In genomic region chr3:106290304-106290997, GRCh38 we compare ENCODE assay signal across 13 cellular contexts.
"Had no signal": no experiment of that assay in that cellular context is flagged by ENCODE, and none has a peak within 500 bp of the region (broad histone marks: within the 10 kb centered on the region; RNA-seq: fewer than 3 reads in every experiment).

No MANE protein-coding gene starts in this region.

- H3K27ac ChIP-seq: gastrocnemius medialis, heart left ventricle, lower lobe of right lung, neural progenitor cell, right lobe of liver, thoracic aorta had no signal

- ATAC-seq: gastrocnemius medialis, heart left ventricle, right lobe of liver had no signal

- H3K36me3 ChIP-seq: gastrocnemius medialis, heart left ventricle, lower lobe of right lung, neural progenitor cell, right lobe of liver, thoracic aorta had no signal

- H3K36me3 Mint-ChIP-seq: activated CD4-positive, alpha-beta memory T cell treated with anti-CD3 and anti-CD28 coated beads for 36 hours; neural progenitor cell had no signal

- H3K4me1 ChIP-seq: heart left ventricle, lower lobe of right lung, neural progenitor cell, right lobe of liver had no signal

- H3K9me3 Mint-ChIP-seq: activated CD4-positive, alpha-beta memory T cell treated with anti-CD3 and anti-CD28 coated beads for 36 hours; neural progenitor cell had no signal

- DNase-seq: activated CD4-positive, alpha-beta memory T cell treated with anti-CD3 and anti-CD28 coated beads for 36 hours; activated CD4-positive, alpha-beta T cell treated with anti-CD3 and anti-CD28 coated beads for 1 hour; activated effector memory CD4-positive, alpha-beta T cell treated with anti-CD3 and anti-CD28 coated beads, Interleukin-2, amount 50 U/mL, for 16 hours; activated T-cell treated with anti-CD3 and anti-CD28 coated beads, Interleukin-2, amount 50 U/mL, for 4 hours; erythroblast; gastrocnemius medialis; heart left ventricle; lower lobe of right lung; midbrain; right lobe of liver had no signal

- H3K27ac Mint-ChIP-seq: activated CD4-positive, alpha-beta memory T cell treated with anti-CD3 and anti-CD28 coated beads for 36 hours; neural progenitor cell; T-helper 2 cell treated with Interferon-gamma antibody and Interleukin-4, amounts not matched to agents 5 μg/mL and 100 μg/mL, for 36 hours had no signal

- H3K27me3 Mint-ChIP-seq: activated CD4-positive, alpha-beta memory T cell treated with anti-CD3 and anti-CD28 coated beads for 36 hours had no signal

- H3K4me3 Mint-ChIP-seq: activated CD4-positive, alpha-beta memory T cell treated with anti-CD3 and anti-CD28 coated beads for 36 hours; activated T-cell treated with anti-CD3 and anti-CD28 coated beads, Interleukin-2, amount 50 U/mL, for 4 hours; neural progenitor cell; T-helper 2 cell treated with Interferon-gamma antibody and Interleukin-4, amounts not matched to agents 5 μg/mL and 100 μg/mL, for 36 hours had no signal

- H3K9me3 ChIP-seq: gastrocnemius medialis, heart left ventricle, lower lobe of right lung, right lobe of liver, thoracic aorta had no signal

- H3K4me3 ChIP-seq: gastrocnemius medialis, heart left ventricle, lower lobe of right lung, neural progenitor cell, right lobe of liver, thoracic aorta had no signal

- H3K27me3 ChIP-seq: gastrocnemius medialis, heart left ventricle, neural progenitor cell, right lobe of liver had no signal
